ENCODE assay signal across 1 cellular context in genomic region chr1:29121516-29121937, GRCh38.
TF ChIP-seq lines count a peak whose summit lies in the region.

No MANE protein-coding gene starts in this region.

TF ChIP-seq in A549, 52 proteins besides CTCF, POLR2A, EP300 and RAD21 (continued from another document):
- TF ChIP-seq RCOR1 (IDR thresholded peaks at IDR 0.05; ENCODE audit: low read depth, low read length) (no peak), TP53 (CRISPR knock-in tag; IDR thresholded peaks at IDR 0.05) (no peak)
TF ChIP-seq in A549: peak in this region for 0.
